ENCODE assay signal across 9 cellular contexts in the genomic region with DNA sequence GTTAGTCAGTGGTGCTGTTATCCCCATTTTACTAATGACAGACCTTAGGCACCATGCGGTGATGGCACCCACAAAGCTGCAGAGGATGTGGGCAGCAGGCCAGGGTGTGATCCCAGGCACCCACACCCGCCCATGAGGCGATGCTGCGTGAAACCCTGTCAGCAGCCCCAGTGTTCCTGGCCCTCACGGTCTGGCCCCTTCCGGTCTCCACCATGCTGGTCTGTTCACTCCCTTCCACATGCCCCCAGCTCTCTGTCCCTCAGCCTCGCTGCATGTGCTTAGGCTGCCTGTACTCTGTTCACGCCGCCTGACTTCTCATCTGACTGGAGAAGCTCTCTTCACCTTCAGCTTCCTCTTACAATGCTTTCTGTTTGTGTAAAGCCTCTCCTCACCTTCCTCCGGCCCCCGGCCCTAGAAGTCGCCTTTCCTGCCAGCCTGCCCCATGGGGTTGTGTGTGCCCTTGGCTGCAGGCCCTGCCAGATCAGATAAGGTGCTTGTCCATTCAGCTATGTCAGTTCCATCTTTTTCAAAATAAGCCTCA. TPM values are rescaled to one million over a fixed set of nuclear protein-coding genes. Genes with fewer than 3 reads are reported as not detected.
DNase-seq lines count a peak whose midpoint lies in the region; ATAC-seq and TF ChIP-seq lines count a peak whose summit lies in the region.
"Had no signal": no experiment of that assay in that cellular context is flagged by ENCODE, and none has a peak within 500 bp of the region (broad histone marks: within the 10 kb centered on the region; RNA-seq: fewer than 3 reads in every experiment).

No MANE protein-coding gene starts in this region.

- TF ChIP-seq POLR2A in erythroblast (IDR thresholded peaks at IDR 0.05; ENCODE audit: low read length), result no peak

- ATAC-seq in GM21619 (IDR thresholded peaks at IDR 0.05; ENCODE audit: unreplicated experiment) (peak; percentile 42), HG03095 (IDR thresholded peaks at IDR 0.05; ENCODE audit: unreplicated experiment) (no peak)
- peak; percentile 82 to 86 for ATAC-seq in activated CD4-positive, CD25-positive, alpha-beta regulatory T cell treated with anti-CD3 and anti-CD28 coated beads, Interleukin-2, amount 50 U/mL, for 24 hours

- DNase-seq in erythroblast (lab: John Stamatoyannopoulos, UW) (peak; percentile 35 to 44), nucleus accumbens (lab: John Stamatoyannopoulos, UW) (no peak), Kasumi-1 (lab: John Stamatoyannopoulos, UW) (no peak), HT-29 (ENCODE audit: low spot score) (no peak)
- peak; percentile 55 for DNase-seq in stimulated activated naive CD4-positive, alpha-beta T cell treated with Interleukin-2 at 50 U/mL for 16 hours (lab: John Stamatoyannopoulos, UW)

RNA-seq across cellular contexts. Expression of a gene that starts 17.6 kb away (rescaled TPM):
- total RNA-seq in HT-29 (2014; rRNA removed; shearing (Covaris generic)), result 37.4 and 39.8 TPM in 2 replicates

RNA-seq across cellular contexts. Expression of a gene that starts 19.6 kb away (rescaled TPM):
- 34.8 and 38.8 TPM in 2 replicates for total RNA-seq in HT-29 (2014; rRNA removed; shearing (Covaris generic))

RNA-seq across cellular contexts. Expression of a gene that starts 48.9 kb away (rescaled TPM):
- 31.5 and 36.5 TPM in 2 replicates for total RNA-seq in HT-29 (2014; rRNA removed; shearing (Covaris generic))

RNA-seq across cellular contexts. Expression of a gene that starts 49.0 kb away (rescaled TPM):
- 73.6 and 81.2 TPM in 2 replicates for total RNA-seq in HT-29 (2014; rRNA removed; shearing (Covaris generic))

RNA-seq across cellular contexts. Expression of a gene that starts 59.5 kb away (rescaled TPM):
- total RNA-seq in HT-29 (2014; rRNA removed; shearing (Covaris generic)), result not detected in 2 replicates
- total RNA-seq: astrocyte had no signal

Comparison
In these comparisons a context has a peak if more than half of its experiments do, and no peak if none do; other contexts are left out.
1. DNase-seq: peak in erythroblast (2 of 2) and stimulated activated naive CD4-positive, alpha-beta T cell treated with Interleukin-2 at 50 U/mL for 16 hours (single experiment); none in nucleus accumbens (0 of 56), Kasumi-1 (0 of 2) and HT-29 (single experiment).